Comparison of ENCODE assay signal across 19 cellular contexts in genomic region chr13:110215606-110216005, GRCh38.
DNase-seq lines count a peak whose midpoint lies in the region; ATAC-seq and TF ChIP-seq lines count a peak whose summit lies in the region.
"Had no signal": no experiment of that assay in that cellular context is flagged by ENCODE, and none has a peak within 500 bp of the region (broad histone marks: within the 10 kb centered on the region; RNA-seq: fewer than 3 reads in every experiment).

No MANE protein-coding gene starts in this region.

- H4K91ac ChIP-seq in mesenchymal stem cell (ENCODE audit: low read length) = no peak overlapping the region

- H4K8ac ChIP-seq in mesenchymal stem cell (ENCODE audit: low read length) = no peak overlapping the region

- no peak overlapping the region for H3K4ac ChIP-seq in mesenchymal stem cell (ENCODE audit: low read depth in 1 of 2, low read length in 2 of 2)

- no peaks in the 10 kb centered on the region for H3K9me3 ChIP-seq in mesenchymal stem cell (ENCODE audit: control insufficient read depth, low read length)
- no peaks in the 10 kb centered on the region for H3K9me3 ChIP-seq in skeletal muscle tissue (ENCODE audit: control insufficient read depth in 3 of 3, low read length in 3 of 3)
- H3K9me3 ChIP-seq: A549, colonic mucosa, SJCRH30 had no signal

- peaks cover 18% of the 10 kb centered on the region for H3K27me3 Mint-ChIP-seq in activated naive CD4-positive, alpha-beta T cell treated with anti-CD3 and anti-CD28 coated beads, Interleukin-2, amount 10 ng/mL, durations not matched to agents 7 days and 5 days

- H2BK15ac ChIP-seq in mesenchymal stem cell (ENCODE audit: low read depth, poor library complexity, severe bottlenecking) = no peak overlapping the region

- H3K4me3 Mint-ChIP-seq in activated naive CD4-positive, alpha-beta T cell treated with anti-CD3 and anti-CD28 coated beads, Interleukin-2, amount 10 ng/mL, durations not matched to agents 7 days and 5 days = no peak overlapping the region
- H3K4me3 Mint-ChIP-seq: activated T-helper 17 cell treated with anti-CD3 and anti-CD28 coated beads, Interleukin-2, amount 50 U/mL, for 72 hours; immature natural killer cell; T-helper 2 cell treated with Interferon-gamma antibody and Interleukin-4, amounts not matched to agents 5 μg/mL and 100 μg/mL, for 36 hours had no signal

- H2AK5ac ChIP-seq in mesenchymal stem cell (ENCODE audit: low read length, severe bottlenecking) = no peak overlapping the region

- H3K14ac ChIP-seq in mesenchymal stem cell (ENCODE audit: low read length in 2 of 2) = no peak overlapping the region

- H3K4me1 ChIP-seq in ACC112 (ENCODE audit: control insufficient read depth, insufficient read depth, low read length, unreplicated experiment) (peaks cover 25% of the 10 kb centered on the region), mesenchymal stem cell (ENCODE audit: control insufficient read depth, insufficient read depth, low read depth, low read length) (peaks cover 16% of the 10 kb centered on the region), skeletal muscle tissue (ENCODE audit: control insufficient read depth in 3 of 3, insufficient read depth in 3 of 3, low read length in 3 of 3) (peaks cover 12 to 29% (median 22%) of the 10 kb centered on the region in 3 donors)
- H3K4me1 ChIP-seq: A549, colonic mucosa, SJCRH30 had no signal

- H3K27ac Mint-ChIP-seq in activated naive CD4-positive, alpha-beta T cell treated with anti-CD3 and anti-CD28 coated beads, Interleukin-2, amount 10 ng/mL, durations not matched to agents 7 days and 5 days = no peak overlapping the region
- H3K27ac Mint-ChIP-seq: activated T-helper 17 cell treated with anti-CD3 and anti-CD28 coated beads, Interleukin-2, amount 50 U/mL, for 72 hours; immature natural killer cell; T-helper 2 cell treated with Interferon-gamma antibody and Interleukin-4, amounts not matched to agents 5 μg/mL and 100 μg/mL, for 36 hours had no signal

- H2BK120ac ChIP-seq in mesenchymal stem cell (ENCODE audit: low read depth, low read length) = no peak overlapping the region

- TF ChIP-seq CTCF in coronary artery (IDR thresholded peaks at IDR 0.05) = no peak

- H3K4me1 Mint-ChIP-seq in activated naive CD4-positive, alpha-beta T cell treated with anti-CD3 and anti-CD28 coated beads, Interleukin-2, amount 10 ng/mL, durations not matched to agents 7 days and 5 days = no peaks in the 10 kb centered on the region
- H3K4me1 Mint-ChIP-seq: activated T-helper 17 cell treated with anti-CD3 and anti-CD28 coated beads, Interleukin-2, amount 50 U/mL, for 72 hours; immature natural killer cell had no signal

- H2BK12ac ChIP-seq in mesenchymal stem cell (ENCODE audit: low read length in 2 of 2) = no peak overlapping the region

- H3K79me1 ChIP-seq in mesenchymal stem cell (replicated peaks; ENCODE audit: low read length, poor library complexity, severe bottlenecking) = peaks cover 32% of the 10 kb centered on the region

- no peaks in the 10 kb centered on the region; the same call in 1 of the 2 replicates for H3K36me3 ChIP-seq in ACC112 (ENCODE audit: insufficient read depth, low read length)
- H3K36me3 ChIP-seq in mesenchymal stem cell (ENCODE audit: control insufficient read depth in 1 of 2, insufficient read depth in 2 of 2, low read depth in 1 of 2, low read length in 2 of 2) = peaks cover 20 to 46% of the 10 kb centered on the region in 2 experiments
- H3K36me3 ChIP-seq in skeletal muscle tissue (ENCODE audit: control insufficient read depth in 3 of 3, insufficient read depth in 3 of 3, low read length in 3 of 3) = peaks cover 4 to 15% (median 9%) of the 10 kb centered on the region in 3 donors
- H3K36me3 ChIP-seq: colonic mucosa had no signal

- CTCF ChIA-PET in activated naive CD4-positive, alpha-beta T cell treated with anti-CD3 and anti-CD28 coated beads, Interleukin-2, amount 10 ng/mL, durations not matched to agents 7 days and 5 days (lab: Charles Lee) = no interaction called here

- no peak overlapping the region for H3K18ac ChIP-seq in mesenchymal stem cell (ENCODE audit: low read depth in 1 of 2, low read length in 2 of 2)

- no peak for DNase-seq in coronary artery (ENCODE audit: low spot score)
- peak; percentile 84 for DNase-seq in mesenchymal stem cell
- no peak for DNase-seq in activated naive CD4-positive, alpha-beta T cell treated with anti-CD3 and anti-CD28 coated beads, Interleukin-2, amount 10 ng/mL, durations not matched to agents 7 days and 5 days
- no peak for DNase-seq in COLO668 (lab: John Stamatoyannopoulos, UW; ENCODE audit: unreplicated experiment)
- DNase-seq in GDM1 (lab: John Stamatoyannopoulos, UW) = no peak
- DNase-seq: colonic mucosa, glutamatergic neuron, immature natural killer cell, NCI-H2029, NCI-H526, SJCRH30 had no signal

- WGBS in mesenchymal stem cell = 37% methylated on average over 7 of the region's 7 CpGs

- H3K9me3 Mint-ChIP-seq in activated naive CD4-positive, alpha-beta T cell treated with anti-CD3 and anti-CD28 coated beads, Interleukin-2, amount 10 ng/mL, durations not matched to agents 7 days and 5 days = no peaks in the 10 kb centered on the region
- H3K9me3 Mint-ChIP-seq: activated T-helper 17 cell treated with anti-CD3 and anti-CD28 coated beads, Interleukin-2, amount 50 U/mL, for 72 hours; immature natural killer cell; T-helper 2 cell treated with Interferon-gamma antibody and Interleukin-4, amounts not matched to agents 5 μg/mL and 100 μg/mL, for 36 hours had no signal

- no peaks in the 10 kb centered on the region for H3K36me3 Mint-ChIP-seq in activated naive CD4-positive, alpha-beta T cell treated with anti-CD3 and anti-CD28 coated beads, Interleukin-2, amount 10 ng/mL, durations not matched to agents 7 days and 5 days
- H3K36me3 Mint-ChIP-seq: immature natural killer cell had no signal

- H2AFZ ChIP-seq in ACC112 (ENCODE audit: low read length, unreplicated experiment) (no peak overlapping the region), mesenchymal stem cell (ENCODE audit: low read depth, low read length) (no peak overlapping the region)

- H3K27me3 ChIP-seq in ACC112 (ENCODE audit: insufficient read depth, low read length) = no peaks in the 10 kb centered on the region
- H3K27me3 ChIP-seq in mesenchymal stem cell (ENCODE audit: control insufficient read depth in 1 of 2, insufficient read depth in 1 of 2, low read length in 2 of 2) = no peaks in the 10 kb centered on the region
- H3K27me3 ChIP-seq in skeletal muscle tissue (ENCODE audit: control insufficient read depth in 3 of 3, insufficient read depth in 3 of 3, low read length in 3 of 3) = no peaks in the 10 kb centered on the region
- H3K27me3 ChIP-seq: colonic mucosa, SJCRH30 had no signal

- no peak overlapping the region for H3K9ac ChIP-seq in mesenchymal stem cell (ENCODE audit: low read length)
- H3K9ac ChIP-seq in skeletal muscle tissue (ENCODE audit: low read depth in 1 of 3, low read length in 3 of 3) = no peak overlapping the region

- H3K79me2 ChIP-seq in ACC112 (ENCODE audit: control insufficient read depth, insufficient read depth, low read length, unreplicated experiment) = peaks cover 25% of the 10 kb centered on the region

- H3K27ac ChIP-seq in ACC112 (ENCODE audit: low read depth, low read length) (peak overlapping the region; percentile 70; the same call in 1 of the 2 replicates), coronary artery (peak overlapping the region; percentile 90 to 91), mesenchymal stem cell (ENCODE audit: low read length, poor library complexity, severe bottlenecking) (no peak overlapping the region), skeletal muscle tissue (ENCODE audit: low read depth, low read length) (peak overlapping the region; percentile 69)
- H3K27ac ChIP-seq: A549, C4-2B, colonic mucosa, SJCRH30 had no signal

- H3K23ac ChIP-seq in mesenchymal stem cell (ENCODE audit: low read length in 2 of 2) = no peak overlapping the region

- no peak overlapping the region for H2BK5ac ChIP-seq in mesenchymal stem cell (ENCODE audit: low read depth, low read length, poor library complexity, severe bottlenecking)

- no peak for ATAC-seq in HG03039 (IDR thresholded peaks at IDR 0.05; ENCODE audit: unreplicated experiment)
- ATAC-seq: A549; activated CD4-positive, CD25-positive, alpha-beta regulatory T cell treated with anti-CD3 and anti-CD28 coated beads, Interleukin-2, amount 50 U/mL, for 24 hours; activated T-helper 17 cell treated with anti-CD3 and anti-CD28 coated beads, Interleukin-2, amount 50 U/mL, for 72 hours had no signal

- no peak overlapping the region for H3K4me2 ChIP-seq in mesenchymal stem cell (ENCODE audit: low read length, poor library complexity, severe bottlenecking)
- H3K4me2 ChIP-seq: A549 had no signal

- H3K4me3 ChIP-seq in ACC112 (ENCODE audit: low read depth, low read length) = no peak overlapping the region
- no peak overlapping the region for H3K4me3 ChIP-seq in coronary artery
- no peak overlapping the region for H3K4me3 ChIP-seq in mesenchymal stem cell (ENCODE audit: insufficient read depth in 1 of 2, low read depth in 1 of 2, low read length in 2 of 2)
- H3K4me3 ChIP-seq in skeletal muscle tissue (ENCODE audit: low read length in 3 of 3) = no peak overlapping the region
- H3K4me3 ChIP-seq: A549, colonic mucosa, SJCRH30 had no signal
